In genomic region chr5:149121145-149121544, GRCh38 we compare ENCODE assay signal across 26 cellular contexts. TPM values are rescaled to one million over a fixed set of nuclear protein-coding genes. Genes with fewer than 3 reads are reported as not detected.
"Had no signal": no experiment of that assay in that cellular context is flagged by ENCODE, and none has a peak within 500 bp of the region (broad histone marks: within the 10 kb centered on the region; RNA-seq: fewer than 3 reads in every experiment).

No MANE protein-coding gene starts in this region.

- H3K4me1 Mint-ChIP-seq: natural killer cell; neural crest cell; stimulated activated naive B cell treated with anti-CD40 and anti-IgM and Interleukin-4, amounts not matched to agents 10 μg/mL and 1 μg/mL and 100 μg/mL, for 72 hours had no signal

- H3K27ac Mint-ChIP-seq: naive thymus-derived CD4-positive, alpha-beta T cell; natural killer cell; nephron; stimulated activated naive B cell treated with anti-CD40 and anti-IgM and Interleukin-4, amounts not matched to agents 10 μg/mL and 1 μg/mL and 100 μg/mL, for 72 hours had no signal

- H3K27me3 ChIP-seq: neutrophil, pancreas, right atrium auricular region, right lobe of liver, stomach, thyroid gland, tibial nerve, upper lobe of left lung, vagina had no signal

- H3K4me3 Mint-ChIP-seq: naive thymus-derived CD4-positive, alpha-beta T cell; natural killer cell; nephron; neural crest cell; stimulated activated naive B cell treated with anti-CD40 and anti-IgM and Interleukin-4, amounts not matched to agents 10 μg/mL and 1 μg/mL and 100 μg/mL, for 72 hours had no signal

- H3K36me3 Mint-ChIP-seq: naive thymus-derived CD4-positive, alpha-beta T cell; natural killer cell; stimulated activated naive B cell treated with anti-CD40 and anti-IgM and Interleukin-4, amounts not matched to agents 10 μg/mL and 1 μg/mL and 100 μg/mL, for 72 hours had no signal

- DNase-seq: naive thymus-derived CD4-positive, alpha-beta T cell; natural killer cell; nucleus accumbens; pancreas; retina; right lobe of liver; sigmoid colon; small intestine; stimulated activated CD4-positive, alpha-beta T cell treated with anti-CD3 and anti-CD28 coated beads, Interleukin-15, amount 100 ng/mL, for 24 hours; stimulated activated CD4-positive, alpha-beta T cell treated with anti-CD3 and anti-CD28 coated beads, Interleukin-2, amount 100 ng/mL, for 24 hours; stimulated activated CD4-positive, alpha-beta T cell treated with anti-CD3 and anti-CD28 coated beads, Interleukin-2, amount 100 ng/mL, for 48 hours; stimulated activated CD4-positive, alpha-beta T cell treated with anti-CD3 and anti-CD28 coated beads, Interleukin-4, amount 100 ng/mL, for 24 hours; stimulated activated naive B cell treated with anti-CD40 and anti-IgM and Interleukin-4, amounts not matched to agents 10 μg/mL and 1 μg/mL and 100 μg/mL, for 72 hours; stimulated activated naive CD4-positive, alpha-beta T cell treated with Interleukin-2 at 50 U/mL for 16 hours; stomach; thyroid gland; trophoblast cell; upper lobe of left lung had no signal

- FAIRE-seq: pancreas, small intestine had no signal

- H3K27ac ChIP-seq: neutrophil, pancreas, prostate gland, right atrium auricular region, right lobe of liver, sigmoid colon, stomach, thoracic aorta, thyroid gland, tibial nerve, upper lobe of left lung, vagina had no signal

- ATAC-seq: naive thymus-derived CD4-positive, alpha-beta T cell; natural killer cell; pancreas had no signal

- H3K9me3 Mint-ChIP-seq: naive thymus-derived CD4-positive, alpha-beta T cell; natural killer cell; nephron; neural crest cell; stimulated activated naive B cell treated with anti-CD40 and anti-IgM and Interleukin-4, amounts not matched to agents 10 μg/mL and 1 μg/mL and 100 μg/mL, for 72 hours had no signal

- H3K4me3 ChIP-seq: pancreas, prostate gland, right atrium auricular region, right lobe of liver, sigmoid colon, stomach, thoracic aorta, thyroid gland, tibial nerve, upper lobe of left lung, vagina had no signal

- H3K9me3 ChIP-seq: neutrophil, pancreas, prostate gland, right atrium auricular region, right lobe of liver, sigmoid colon, thoracic aorta, thyroid gland, upper lobe of left lung, vagina had no signal

- H3K4me1 ChIP-seq: prostate gland, right atrium auricular region, sigmoid colon, stomach, thyroid gland, tibial nerve, upper lobe of left lung, vagina had no signal

- H3K36me3 ChIP-seq: neutrophil, pancreas, prostate gland, right atrium auricular region, right lobe of liver, sigmoid colon, stomach, thoracic aorta, thyroid gland, tibial nerve, upper lobe of left lung, vagina had no signal

RNA-seq across cellular contexts. Expression of gene ABLIM3, which starts 20.1 kb away (rescaled TPM):
- polyA plus RNA-seq: naive thymus-derived CD4-positive, alpha-beta T cell had no signal

RNA-seq across cellular contexts. Expression of gene SH3TC2, which starts 58.3 kb away (rescaled TPM):
- polyA plus RNA-seq: naive thymus-derived CD4-positive, alpha-beta T cell had no signal
